Comparison of ENCODE assay signal across 25 cellular contexts in genomic region chr20:14566505-14566904, GRCh38.
DNase-seq lines count a peak whose midpoint lies in the region; ATAC-seq and TF ChIP-seq lines count a peak whose summit lies in the region.
"Had no signal": no experiment of that assay in that cellular context is flagged by ENCODE, and none has a peak within 500 bp of the region (broad histone marks: within the 10 kb centered on the region; RNA-seq: fewer than 3 reads in every experiment).

No MANE protein-coding gene starts in this region.

- no peaks in the 10 kb centered on the region for H4K20me1 ChIP-seq in H9 (ENCODE audit: control insufficient read depth, insufficient read depth, insufficient read length)

- no peak overlapping the region for H3K4ac ChIP-seq in H9 (ENCODE audit: low read depth, low read length)

- H4K8ac ChIP-seq in H9 (replicated peaks; ENCODE audit: insufficient read length, low read depth, low read length), result no peak overlapping the region

- no peak overlapping the region for H2BK5ac ChIP-seq in H9 (ENCODE audit: insufficient read length, low read length)

- peaks cover 13 to 17% of the 10 kb centered on the region in 2 experiments for H3K9me3 Mint-ChIP-seq in H9

- no peak overlapping the region for H3K27ac ChIP-seq in H9 (ENCODE audit: insufficient read length, low read depth, low read length)
- H3K27ac ChIP-seq: parathyroid adenoma, right lobe of liver, SJSA1 had no signal

- H2BK120ac ChIP-seq in H9 (ENCODE audit: low read depth, low read length, poor library complexity, severe bottlenecking), result no peak overlapping the region

- no peaks in the 10 kb centered on the region for H3K27me3 ChIP-seq in H9 (ENCODE audit: insufficient read depth, low read length)
- H3K27me3 ChIP-seq: right lobe of liver, SJSA1 had no signal

- ATAC-seq in left lobe of liver (peak; percentile 64), GM21737 (IDR thresholded peaks at IDR 0.05; ENCODE audit: unreplicated experiment) (no peak), GM21381 (IDR thresholded peaks at IDR 0.05; ENCODE audit: unreplicated experiment) (no peak)
- ATAC-seq: activated T-cell treated with anti-CD3 and anti-CD28 coated beads, Interleukin-2, amount 50 U/mL, for 72 hours; left colon; Panc1 had no signal

- no peaks in the 10 kb centered on the region for H3K79me2 ChIP-seq in H9 (ENCODE audit: insufficient read depth, low read length)
- H3K79me2 ChIP-seq: parathyroid adenoma had no signal

- no peaks in the 10 kb centered on the region for H3K79me1 ChIP-seq in H9 (ENCODE audit: insufficient read depth, low read depth, low read length, poor library complexity, severe bottlenecking)

- no peak overlapping the region for H4K91ac ChIP-seq in H9 (ENCODE audit: insufficient read length, low read depth, low read length)

- peaks cover 8 to 19% (median 14%) of the 10 kb centered on the region in 3 experiments; a peak in 6 of 7 replicates for H3K36me3 Mint-ChIP-seq in H9 (ENCODE audit: insufficient read depth in 1 of 3, low read depth in 3 of 3)
- H3K36me3 Mint-ChIP-seq: CD4-positive, CD25-positive, alpha-beta regulatory T cell had no signal

- H3K14ac ChIP-seq in H9 (ENCODE audit: insufficient read depth, low read length), result no peak overlapping the region

- no peak for TF ChIP-seq CTCF in AG04449 (IDR thresholded peaks at IDR 0.05; ENCODE audit: insufficient read depth, low read length, missing control alignments)
- TF ChIP-seq CTCF in H9 (conservative IDR thresholded peaks at IDR 0.05), result no peak

- H3T11ph ChIP-seq in H9 (ENCODE audit: low read length), result no peak overlapping the region

- DNase-seq in AG04449 (ENCODE audit: low read depth, low spot score), result peak; percentile 16
- peak; percentile 82 for DNase-seq in GM04504 (ENCODE audit: low read depth)
- DNase-seq in fibroblast of gingiva (ENCODE audit: low read depth), result peak; percentile 76
- DNase-seq in left lobe of liver (ENCODE audit: low spot score), result no peak
- no peak for DNase-seq in erythroblast (lab: John Stamatoyannopoulos, UW)
- no peak for DNase-seq in H9
- DNase-seq: activated naive CD4-positive, alpha-beta T cell treated with anti-CD3 and anti-CD28 coated beads for 36 hours; activated T-cell treated with anti-CD3 and anti-CD28 coated beads, Interleukin-2, amount 50 U/mL, for 72 hours; anterior cingulate cortex; caudate nucleus; CD4-positive, CD25-positive, alpha-beta regulatory T cell; dermis blood vessel endothelial cell; DMS 273 treated with DMSO at 0.1 percent for 48 hours; left colon; NCI-H1092; NCI-H2029 treated with DMSO at 0.1 percent for 48 hours; nephron progenitor cell; right lobe of liver; T-helper 1 cell had no signal

- no CpG with 5 or more reads among the region's 2 CpGs for WGBS in H9 (ENCODE audit: extremely low coverage, insufficient read length, low lambda C conversion rate)

- no peaks in the 10 kb centered on the region for H3K9me3 ChIP-seq in H9 (ENCODE audit: control insufficient read depth, low read depth, low read length)
- H3K9me3 ChIP-seq: right lobe of liver, SJSA1 had no signal

- H3K27ac Mint-ChIP-seq in H9, result no peak overlapping the region; a peak in 1 of 7 replicates
- H3K27ac Mint-ChIP-seq: activated naive CD4-positive, alpha-beta T cell treated with anti-CD3 and anti-CD28 coated beads for 36 hours; activated T-cell treated with anti-CD3 and anti-CD28 coated beads, Interleukin-2, amount 50 U/mL, for 72 hours; CD4-positive, CD25-positive, alpha-beta regulatory T cell; mesothelial cell of epicardium; nephron progenitor cell had no signal

- H3K4me1 ChIP-seq in H9 (ENCODE audit: insufficient read depth, low read length), result peaks cover 4% of the 10 kb centered on the region; the same call in 1 of the 2 replicates
- H3K4me1 ChIP-seq: parathyroid adenoma, right lobe of liver, SJSA1 had no signal

- H2AK5ac ChIP-seq in H9 (ENCODE audit: insufficient read length, low read length), result no peak overlapping the region

- H3K27me3 Mint-ChIP-seq in H9 (ENCODE audit: low read depth), result no peaks in the 10 kb centered on the region
- H3K27me3 Mint-ChIP-seq: CD4-positive, CD25-positive, alpha-beta regulatory T cell had no signal

- peaks cover 19% of the 10 kb centered on the region in 2 experiments for H3K4me1 Mint-ChIP-seq in H9
- H3K4me1 Mint-ChIP-seq: CD4-positive, CD25-positive, alpha-beta regulatory T cell; nephron progenitor cell had no signal

- no peak overlapping the region for H2BK20ac ChIP-seq in H9 (ENCODE audit: low read depth, low read length, poor library complexity, severe bottlenecking)

- no peak overlapping the region for H3K4me3 Mint-ChIP-seq in H9
- H3K4me3 Mint-ChIP-seq: activated naive CD4-positive, alpha-beta T cell treated with anti-CD3 and anti-CD28 coated beads for 36 hours; activated T-cell treated with anti-CD3 and anti-CD28 coated beads, Interleukin-2, amount 50 U/mL, for 72 hours; CD4-positive, CD25-positive, alpha-beta regulatory T cell; mesothelial cell of epicardium; nephron progenitor cell had no signal

- H3K9ac ChIP-seq in H9 (ENCODE audit: extremely low read depth, insufficient read length, low read length), result no peak overlapping the region
- H3K9ac ChIP-seq: parathyroid adenoma had no signal

- no peak overlapping the region for H2BK15ac ChIP-seq in H9 (ENCODE audit: low read depth, low read length)

- no peak overlapping the region for H3K4me3 ChIP-seq in AG04449 (ENCODE audit: low read depth, low read length)
- H3K4me3 ChIP-seq: right lobe of liver, SJSA1 had no signal

- no peak overlapping the region for H3K56ac ChIP-seq in H9 (ENCODE audit: insufficient read length, low read depth, low read length)

- H2AFZ ChIP-seq in H9 (ENCODE audit: low read length), result no peak overlapping the region
- H2AFZ ChIP-seq: parathyroid adenoma had no signal

- POLR2A ChIA-PET in AG04449 (lab: Yijun Ruan, JAX), result no interaction called here

- H4K5ac ChIP-seq in H9 (ENCODE audit: insufficient read length, low read depth, low read length), result no peak overlapping the region

- no peak overlapping the region for H3K18ac ChIP-seq in H9 (ENCODE audit: insufficient read length, low read depth, low read length)

- no peak for TF ChIP-seq POLR2A in erythroblast (IDR thresholded peaks at IDR 0.05; ENCODE audit: low read length)

- H3K23me2 ChIP-seq in H9 (ENCODE audit: insufficient read length, low read depth, low read length, poor library complexity, severe bottlenecking), result no peaks in the 10 kb centered on the region

- H2BK12ac ChIP-seq in H9 (ENCODE audit: insufficient read length, low read depth, low read length), result no peak overlapping the region

- CTCF ChIA-PET in AG04449 (lab: Yijun Ruan, JAX), result no interaction called here

- no peak overlapping the region for H3K23ac ChIP-seq in H9 (ENCODE audit: insufficient read length, low read depth, low read length)

- H3K4me2 ChIP-seq in H9 (ENCODE audit: insufficient read depth, insufficient read length, low read length), result no peak overlapping the region

Comparison
In these comparisons a context has a peak if more than half of its experiments do, and no peak if none do; other contexts are left out.
1. DNase-seq: peak in AG04449 (single experiment), GM04504 (single experiment) and fibroblast of gingiva (single experiment); none in left lobe of liver (single experiment), erythroblast (0 of 2) and H9 (single experiment).